Comparison of ENCODE assay signal across 14 cellular contexts in the genomic region with DNA sequence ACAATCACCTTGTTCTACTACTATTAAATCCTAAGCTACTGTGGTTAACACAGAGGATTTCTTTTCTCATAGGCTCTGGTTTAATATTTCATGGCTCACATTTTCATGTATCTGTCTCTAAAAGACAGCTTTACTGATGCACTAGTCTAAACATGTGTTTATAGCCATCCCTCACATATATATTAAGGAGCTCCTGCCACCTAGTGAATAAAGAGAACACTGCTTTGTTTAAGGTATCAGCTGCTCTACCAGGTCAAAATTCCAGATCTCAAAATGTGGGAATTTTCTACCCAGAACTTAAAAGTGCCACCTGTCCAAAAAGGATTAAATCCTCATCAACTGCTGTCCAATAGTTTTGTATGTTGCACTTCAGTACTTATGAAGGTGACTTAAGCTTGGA.
DNase-seq lines count a peak whose midpoint lies in the region; ATAC-seq, FAIRE-seq and TF ChIP-seq lines count a peak whose summit lies in the region.
"Had no signal": no experiment of that assay in that cellular context is flagged by ENCODE, and none has a peak within 500 bp of the region (broad histone marks: within the 10 kb centered on the region; RNA-seq: fewer than 3 reads in every experiment).

No MANE protein-coding gene starts in this region.

- ATAC-seq in GM18870 (IDR thresholded peaks at IDR 0.05; ENCODE audit: unreplicated experiment) = no peak

- H3K9me3 Mint-ChIP-seq in astrocyte (ENCODE audit: unreplicated experiment) = no peaks in the 10 kb centered on the region
- H3K9me3 Mint-ChIP-seq in neural crest cell = peaks cover 6% of the 10 kb centered on the region
- H3K9me3 Mint-ChIP-seq: central memory CD8-positive, alpha-beta T cell had no signal

- H3K27ac Mint-ChIP-seq in astrocyte (ENCODE audit: unreplicated experiment) (no peak overlapping the region), neural crest cell (ENCODE audit: unreplicated experiment) (no peak overlapping the region)

- H3K4me3 ChIP-seq in NB4 (ENCODE audit: low read depth, low read length) (no peak overlapping the region), astrocyte (ENCODE audit: insufficient read depth, low read depth, low read length) (no peak overlapping the region), vagina (no peak overlapping the region)

- no peak for TF ChIP-seq POLR2A in NB4 (IDR thresholded peaks at IDR 0.05; ENCODE audit: extremely low read depth, insufficient read length)
- TF ChIP-seq POLR2A in vagina (IDR thresholded peaks at IDR 0.05) = no peak

- H2AFZ ChIP-seq in astrocyte (ENCODE audit: low read depth, low read length) = no peak overlapping the region

- peak; percentile 84 for FAIRE-seq in astrocyte (lab: Jason Lieb, UNC)
- FAIRE-seq: GM12891, HTR-8/SVneo had no signal

- no peak overlapping the region for H3K4me3 Mint-ChIP-seq in astrocyte (ENCODE audit: unreplicated experiment)
- H3K4me3 Mint-ChIP-seq in neural crest cell = no peak overlapping the region
- H3K4me3 Mint-ChIP-seq: central memory CD8-positive, alpha-beta T cell had no signal

- H3K9me3 ChIP-seq in astrocyte (ENCODE audit: insufficient read depth, low read depth, low read length) = no peaks in the 10 kb centered on the region
- H3K9me3 ChIP-seq in vagina = no peaks in the 10 kb centered on the region

- peak; percentile 10 for DNase-seq in NCI-H2029 (lab: John Stamatoyannopoulos, UW)
- DNase-seq in NCI-H2029 treated with DMSO at 0.1 percent for 48 hours (lab: John Stamatoyannopoulos, UW) = no peak
- DNase-seq in NB4 (ENCODE audit: low read depth) = peak; percentile 6
- no peak for DNase-seq in astrocyte (ENCODE audit: low read depth)
- DNase-seq in neural crest cell (ENCODE audit: low read depth, low spot score) = no peak
- DNase-seq in vagina (ENCODE audit: extremely low spot score in 2 of 2) = no peak
- DNase-seq in NCI-H2171 (lab: John Stamatoyannopoulos, UW) = no peak
- DNase-seq: activated CD8-positive, alpha-beta memory T cell treated with anti-CD3 and anti-CD28 coated beads, Interleukin-2, amount 50 U/mL, for 4 hours; head of caudate nucleus; SHP77 treated with DMSO at 0.1 percent for 48 hours had no signal

- H4K20me1 ChIP-seq in astrocyte (ENCODE audit: insufficient read depth, low read length) = no peaks in the 10 kb centered on the region

- no peaks in the 10 kb centered on the region for H3K79me2 ChIP-seq in astrocyte (ENCODE audit: insufficient read depth, low read length)

- H3K36me3 Mint-ChIP-seq in astrocyte (ENCODE audit: low read depth, unreplicated experiment) (no peaks in the 10 kb centered on the region), neural crest cell (ENCODE audit: low read depth) (peaks cover 7% of the 10 kb centered on the region)

- TF ChIP-seq CTCF in NB4 (IDR thresholded peaks at IDR 0.05; ENCODE audit: low read depth, low read length) (peak; percentile 9), astrocyte (IDR thresholded peaks at IDR 0.05; ENCODE audit: insufficient read depth, low read depth, low read length) (no peak), neural crest cell (conservative IDR thresholded peaks at IDR 0.05) (peak; percentile 65), vagina (IDR thresholded peaks at IDR 0.05) (no peak)

- no peaks in the 10 kb centered on the region for H3K36me3 ChIP-seq in astrocyte (ENCODE audit: insufficient read depth, low read length)
- H3K36me3 ChIP-seq in vagina = no peaks in the 10 kb centered on the region

- H3K4me1 ChIP-seq in astrocyte (ENCODE audit: insufficient read depth, low read length) (no peaks in the 10 kb centered on the region), vagina (no peaks in the 10 kb centered on the region)

- H3K9ac ChIP-seq in astrocyte (ENCODE audit: low read length) = no peak overlapping the region

- H3K27me3 Mint-ChIP-seq in astrocyte (ENCODE audit: low read depth, unreplicated experiment) (no peaks in the 10 kb centered on the region), neural crest cell (ENCODE audit: low read depth) (no peaks in the 10 kb centered on the region)
- H3K27me3 Mint-ChIP-seq: central memory CD8-positive, alpha-beta T cell had no signal

- no peak overlapping the region for H3K4me2 ChIP-seq in astrocyte (ENCODE audit: low read length)

- H3K4me1 Mint-ChIP-seq in astrocyte (ENCODE audit: low read depth, unreplicated experiment) = no peaks in the 10 kb centered on the region
- H3K4me1 Mint-ChIP-seq in neural crest cell = no peaks in the 10 kb centered on the region
- H3K4me1 Mint-ChIP-seq: central memory CD8-positive, alpha-beta T cell had no signal

- H3K27ac ChIP-seq in astrocyte (ENCODE audit: low read depth, low read length) (no peak overlapping the region), vagina (no peak overlapping the region)

- H3K27me3 ChIP-seq in astrocyte (ENCODE audit: insufficient read depth, low read length) (no peaks in the 10 kb centered on the region), vagina (no peaks in the 10 kb centered on the region)

- intact Hi-C loops in vagina (cut with DNase I) = no loop called here

Comparison
In these comparisons a context has a peak if more than half of its experiments do, and no peak if none do; other contexts are left out.
1. DNase-seq: peak in NCI-H2029 (single experiment) and NB4 (single experiment); none in NCI-H2029 treated with DMSO at 0.1 percent for 48 hours (single experiment), astrocyte (single experiment), neural crest cell (single experiment), vagina (0 of 2) and NCI-H2171 (single experiment).
2. CTCF ChIP-seq: peak in NB4 (single experiment) and neural crest cell (single experiment); none in astrocyte (single experiment) and vagina (0 of 3).